8 cellular contexts compared by ENCODE assay signal in genomic region chr19:56076413-56076998, GRCh38. TPM values are rescaled to one million over a fixed set of nuclear protein-coding genes. Genes with fewer than 3 reads are reported as not detected.
DNase-seq lines count a peak whose midpoint lies in the region; ATAC-seq and TF ChIP-seq lines count a peak whose summit lies in the region.

No MANE protein-coding gene starts in this region.

- ATAC-seq in omental fat pad (ENCODE audit: low FRiP score) (no peak), GM21619 (IDR thresholded peaks at IDR 0.05; ENCODE audit: unreplicated experiment) (no peak), GM21825 (IDR thresholded peaks at IDR 0.05; ENCODE audit: unreplicated experiment) (no peak)

- POLR2A ChIA-PET in AG04450 (lab: Yijun Ruan, JAX) (no interaction called here), GM10248 (lab: Yijun Ruan, JAX) (interaction anchor here (0.6 kb wide), 1 partner anchor 1646 kb away, joined by 4 read pairs; no protein-coding TSS in a partner anchor)
- POLR2A ChIA-PET in activated CD4-positive, alpha-beta T cell treated with anti-CD3 and anti-CD28 coated beads, Interleukin-2, amount 10 ng/mL, durations not matched to agents 7 days and 5 days (lab: Charles Lee): no interaction called here

- H3K4me1 Mint-ChIP-seq in activated CD4-positive, alpha-beta T cell treated with anti-CD3 and anti-CD28 coated beads, Interleukin-2, amount 10 ng/mL, durations not matched to agents 7 days and 5 days: peaks cover 9% of the 10 kb centered on the region

- no peaks in the 10 kb centered on the region for H3K9me3 Mint-ChIP-seq in activated CD4-positive, alpha-beta T cell treated with anti-CD3 and anti-CD28 coated beads, Interleukin-2, amount 10 ng/mL, durations not matched to agents 7 days and 5 days

- H3K4me3 Mint-ChIP-seq in activated CD4-positive, alpha-beta T cell treated with anti-CD3 and anti-CD28 coated beads, Interleukin-2, amount 10 ng/mL, durations not matched to agents 7 days and 5 days: no peak overlapping the region

- H3K9me3 ChIP-seq in AG04450 (ENCODE audit: control insufficient read depth, insufficient read depth, low read length): no peaks in the 10 kb centered on the region

- H3K36me3 Mint-ChIP-seq in activated CD4-positive, alpha-beta T cell treated with anti-CD3 and anti-CD28 coated beads, Interleukin-2, amount 10 ng/mL, durations not matched to agents 7 days and 5 days (ENCODE audit: low read depth): no peaks in the 10 kb centered on the region

- H3K27ac ChIP-seq in AG04450 (ENCODE audit: low read depth, low read length): no peak overlapping the region

- DNase-seq in AG04450 (ENCODE audit: low read depth, low spot score): peak; percentile 15
- DNase-seq in GM10248 (ENCODE audit: extremely low spot score): peak; percentile 43
- DNase-seq in NCI-H2081 treated with DMSO at 0.1 percent for 48 hours (lab: John Stamatoyannopoulos, UW): peak; percentile 20
- peak; percentile 41 for DNase-seq in activated CD4-positive, alpha-beta T cell treated with anti-CD3 and anti-CD28 coated beads, Interleukin-2, amount 10 ng/mL, durations not matched to agents 7 days and 5 days
- DNase-seq in fibroblast of gingiva (ENCODE audit: low read depth): peak; percentile 35
- peak; percentile 58 for DNase-seq in omental fat pad (ENCODE audit: low spot score)

- H3K27me3 Mint-ChIP-seq in activated CD4-positive, alpha-beta T cell treated with anti-CD3 and anti-CD28 coated beads, Interleukin-2, amount 10 ng/mL, durations not matched to agents 7 days and 5 days: peaks cover 4% of the 10 kb centered on the region

- CTCF ChIA-PET in AG04450 (lab: Charles Lee): interaction anchor here (0.6 to 11.8 kb wide), 23 partner anchors 9 to 291 kb away, joined by 3 to 151 read pairs (median 5); partner anchors contain the start of genes GALP and ZSCAN5A
- CTCF ChIA-PET in GM10248 (lab: Yijun Ruan, JAX): interaction anchor here (1.0 to 5.2 kb wide), 12 partner anchors 8 to 444 kb away, joined by 3 to 35 read pairs (median 4); no protein-coding TSS in a partner anchor
- CTCF ChIA-PET in activated CD4-positive, alpha-beta T cell treated with anti-CD3 and anti-CD28 coated beads, Interleukin-2, amount 10 ng/mL, durations not matched to agents 7 days and 5 days (lab: Charles Lee): interaction anchor here (0.9 to 2.9 kb wide), 3 partner anchors 10 to 177 kb away, joined by 3 to 12 read pairs (median 3); no protein-coding TSS in a partner anchor

- H3K27ac Mint-ChIP-seq in activated CD4-positive, alpha-beta T cell treated with anti-CD3 and anti-CD28 coated beads, Interleukin-2, amount 10 ng/mL, durations not matched to agents 7 days and 5 days: no peak overlapping the region

- H3K27me3 ChIP-seq in AG04450 (ENCODE audit: control insufficient read depth, insufficient read depth, low read length): no peaks in the 10 kb centered on the region

- TF ChIP-seq CTCF in AG04450 (IDR thresholded peaks at IDR 0.05; ENCODE audit: low read depth, low read length): peak; percentile 90
- peak; percentile 47 for TF ChIP-seq CTCF in GM10248 (IDR thresholded peaks at IDR 0.05; ENCODE audit: control extremely low read depth, extremely low read depth, low read depth, missing control alignments)
- peak in 2 of 3 donors; percentile 57 to 68 for TF ChIP-seq CTCF in omental fat pad (IDR thresholded peaks at IDR 0.05)

- no peak overlapping the region for H3K4me3 ChIP-seq in AG04450 (ENCODE audit: low read depth, low read length)

RNA-seq across cellular contexts. Expression of gene ZNF787, which starts 44.6 kb away (rescaled TPM):
- 4.5 and 8.5 TPM in 2 replicates for polyA plus RNA-seq in AG04450 (2011; rRNA removed)
- 2.0 and 3.0 TPM in 2 replicates for polyA minus RNA-seq in AG04450 (2011; rRNA and poly(A)+ RNA removed)
- total RNA-seq in activated CD4-positive, alpha-beta T cell treated with anti-CD3 and anti-CD28 coated beads, Interleukin-2, amount 10 ng/mL, durations not matched to agents 7 days and 5 days: 10 to 100 TPM; 34.3 to 35.4 TPM
- 10 to 100 TPM; 10.9 to 18.6 (median 12.0) TPM for total RNA-seq in omental fat pad
